ENCODE assay signal across 14 cellular contexts in the genomic region with DNA sequence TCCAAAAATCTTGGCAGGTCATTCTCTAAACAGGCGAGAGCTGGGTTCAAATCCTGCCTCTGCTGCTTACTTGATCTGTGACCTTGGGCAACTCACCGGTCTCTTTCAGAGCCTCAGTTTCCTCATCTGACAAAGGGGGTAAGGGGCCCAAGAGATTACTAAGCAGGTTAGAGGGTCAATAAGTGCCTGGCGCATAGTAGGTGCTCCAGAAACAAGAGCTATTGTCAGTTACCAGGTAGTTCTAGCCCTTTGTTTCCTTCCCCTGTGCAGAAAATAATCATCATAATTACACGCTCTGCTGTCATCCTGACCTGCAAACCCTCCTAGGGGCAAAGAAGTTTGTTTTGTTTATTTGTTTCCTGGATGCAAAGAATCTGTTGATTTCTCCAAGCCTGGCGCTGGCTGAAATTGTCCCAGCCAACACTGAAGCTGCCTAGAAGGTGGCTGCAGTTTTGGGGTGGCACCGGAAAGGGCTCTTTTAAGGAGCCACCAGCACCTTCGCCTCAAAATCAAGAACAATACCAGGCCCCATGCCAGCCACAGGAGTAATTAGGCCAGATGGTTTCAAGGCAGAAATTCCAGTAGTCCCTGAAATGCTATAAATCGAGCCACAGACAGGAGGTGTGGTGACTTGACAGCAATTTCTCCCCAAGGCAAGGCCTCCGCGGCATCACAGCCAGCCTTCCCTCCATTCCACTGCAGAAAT. TPM values are rescaled to one million over a fixed set of nuclear protein-coding genes. Genes with fewer than 3 reads are reported as not detected.
DNase-seq lines count a peak whose midpoint lies in the region; ATAC-seq, FAIRE-seq and TF ChIP-seq lines count a peak whose summit lies in the region.
"Had no signal": no experiment of that assay in that cellular context is flagged by ENCODE, and none has a peak within 500 bp of the region (broad histone marks: within the 10 kb centered on the region; RNA-seq: fewer than 3 reads in every experiment).

No MANE protein-coding gene starts in this region.

- CTCF ChIA-PET in GM12878 (lab: Yijun Ruan, JAX): interaction anchor here (1.3 to 19.6 kb wide), 2 partner anchors 23 to 100 kb away, joined by 5 to 300 read pairs; no protein-coding TSS in a partner anchor

- H3K9ac ChIP-seq in GM12878 (ENCODE audit: control insufficient read depth, insufficient read depth, low read length): no peak overlapping the region

- SMC1A ChIA-PET in GM12878 (lab: Charles Lee; ENCODE audit: uncharacterized antibody, unreplicated experiment): interaction anchor here (1.2 kb wide), 1 partner anchor 10 kb away, joined by 3 read pairs; no protein-coding TSS in a partner anchor

- H3K4me2 ChIP-seq in GM12878 (ENCODE audit: control insufficient read depth, insufficient read depth): no peak overlapping the region

- WGBS in GM12878 (ENCODE audit: insufficient coverage, insufficient replicate concordance, low lambda C conversion rate, missing lambda C conversion rate): 54% methylated on average over 10 of the region's 10 CpGs
- WGBS in right cardiac atrium: 57% methylated on average over 10 of the region's 10 CpGs
- 36% methylated on average over 10 of the region's 10 CpGs for WGBS in suprapubic skin

- H2AFZ ChIP-seq in GM12878 (ENCODE audit: control insufficient read depth, low read depth, low read length): no peak overlapping the region

- ATAC-seq in GM12878: no peak
- peak in 1 of 2 donors; percentile 20 for ATAC-seq in right cardiac atrium
- no peak for ATAC-seq in T-helper 17 cell
- no peak for ATAC-seq in HG03280 (IDR thresholded peaks at IDR 0.05; ENCODE audit: unreplicated experiment)
- ATAC-seq in GM18867 (IDR thresholded peaks at IDR 0.05; ENCODE audit: unreplicated experiment): no peak
- ATAC-seq: activated CD4-positive, alpha-beta T cell treated with anti-CD3 and anti-CD28 coated beads for 36 hours had no signal

- H3K4me1 Mint-ChIP-seq in T-helper 17 cell: peaks cover 22% of the 10 kb centered on the region

- H3K79me2 ChIP-seq in GM12878 (ENCODE audit: control insufficient read depth, insufficient read depth, low read length): no peaks in the 10 kb centered on the region

- H3K36me3 Mint-ChIP-seq in T-helper 17 cell (ENCODE audit: low read depth): no peaks in the 10 kb centered on the region

- intact Hi-C loops in GM12878 (cut with micrococcal nuclease; ENCODE audit: unreplicated experiment) (no loop called here), right cardiac atrium (cut with DNase I) (no loop called here)

- peaks cover 14% of the 10 kb centered on the region for H3K4me1 ChIP-seq in GM12878 (ENCODE audit: control insufficient read depth, insufficient read depth, low read length)
- peaks cover 9% of the 10 kb centered on the region for H3K4me1 ChIP-seq in right cardiac atrium (ENCODE audit: control insufficient read depth, insufficient read depth, low read length)
- peaks cover 44% of the 10 kb centered on the region for H3K4me1 ChIP-seq in suprapubic skin

- H3K27ac Mint-ChIP-seq in T-helper 17 cell: no peak overlapping the region
- H3K27ac Mint-ChIP-seq: activated CD4-positive, alpha-beta T cell treated with anti-CD3 and anti-CD28 coated beads for 36 hours; activated naive CD4-positive, alpha-beta T cell treated with anti-CD3 and anti-CD28 coated beads for 36 hours had no signal

- peaks cover 13% of the 10 kb centered on the region for H3K27me3 Mint-ChIP-seq in T-helper 17 cell
- H3K27me3 Mint-ChIP-seq: activated CD4-positive, alpha-beta T cell treated with anti-CD3 and anti-CD28 coated beads for 36 hours had no signal

- no peak for TF ChIP-seq POLR2A in GM12878 (IDR thresholded peaks at IDR 0.05; ENCODE audit: low read depth, low read length)
- no peak for TF ChIP-seq POLR2A in suprapubic skin (IDR thresholded peaks at IDR 0.05)

- DNase-seq in LoVo (ENCODE audit: low spot score) (peak; percentile 45), GM12878 (ENCODE audit: low read depth, low spot score) (no peak), right cardiac atrium (no peak), suprapubic skin (ENCODE audit: low spot score in 2 of 2) (peak in 1 of 2 donors; percentile 79), T-helper 17 cell (no peak), SHP77 treated with DMSO at 0.1 percent for 48 hours (lab: John Stamatoyannopoulos, UW) (no peak)
- DNase-seq: activated CD4-positive, alpha-beta T cell treated with anti-CD3 and anti-CD28 coated beads for 36 hours; activated naive CD4-positive, alpha-beta T cell treated with anti-CD3 and anti-CD28 coated beads for 36 hours; NCI-H187; RPMI8226 had no signal

- RAD21 ChIA-PET in GM12878 (lab: Charles Lee; ENCODE audit: unreplicated experiment): no interaction called here

- TF ChIP-seq EP300 in GM12878 (IDR thresholded peaks at IDR 0.05; ENCODE audit: borderline replicate concordance in 1 of 2, control insufficient read depth in 1 of 2, low read depth in 2 of 2, low read length in 2 of 2) (no peak), suprapubic skin (IDR thresholded peaks at IDR 0.05) (no peak)

- H3K27ac ChIP-seq in GM12878 (ENCODE audit: control insufficient read depth, insufficient read depth): no peak overlapping the region
- peak overlapping the region; percentile 71 for H3K27ac ChIP-seq in right cardiac atrium (ENCODE audit: low read length)
- H3K27ac ChIP-seq in suprapubic skin: peak overlapping the region; percentile 34

- H3K27me3 ChIP-seq in GM12878 (replicated peaks in 1 of 2; ENCODE audit: control insufficient read depth in 2 of 2, insufficient read depth in 2 of 2, low read length in 1 of 2) (peaks cover 0 to 3% of the 10 kb centered on the region in 2 experiments; a peak in 1 of 4 replicates), right cardiac atrium (ENCODE audit: control insufficient read depth, insufficient read depth) (no peaks in the 10 kb centered on the region), suprapubic skin (no peaks in the 10 kb centered on the region)

- no peak for TF ChIP-seq RAD21 in GM12878 (IDR thresholded peaks at IDR 0.05; ENCODE audit: insufficient read depth, low read depth, low read length)

- no peaks in the 10 kb centered on the region for H4K20me1 ChIP-seq in GM12878 (ENCODE audit: control insufficient read depth, insufficient read depth)

- no peak for FAIRE-seq in GM12878 (lab: Jason Lieb, UNC)
- FAIRE-seq: kidney had no signal

- in situ Hi-C loops in GM12878 (cut with MboI): no loop called here

- H3K4me3 Mint-ChIP-seq in T-helper 17 cell: no peak overlapping the region
- H3K4me3 Mint-ChIP-seq: activated CD4-positive, alpha-beta T cell treated with anti-CD3 and anti-CD28 coated beads for 36 hours; activated naive CD4-positive, alpha-beta T cell treated with anti-CD3 and anti-CD28 coated beads for 36 hours had no signal

- BruUV-seq in GM12878 (replicated peaks; lab: Mats Ljungman, UMichigan): no TSS peak

- no peak overlapping the region for H3K4me3 ChIP-seq in GM12878
- no peak overlapping the region for H3K4me3 ChIP-seq in right cardiac atrium (ENCODE audit: low read length)
- H3K4me3 ChIP-seq in suprapubic skin: no peak overlapping the region
- H3K4me3 ChIP-seq: skin epidermis had no signal

- POLR2A ChIA-PET in GM12878 (lab: Charles Lee): no interaction called here

- no peaks in the 10 kb centered on the region for H3K36me3 ChIP-seq in GM12878 (ENCODE audit: control insufficient read depth in 2 of 2, insufficient read depth in 2 of 2, low read length in 1 of 2)
- H3K36me3 ChIP-seq in suprapubic skin: no peaks in the 10 kb centered on the region

- TF ChIP-seq CTCF in GM12878 (IDR thresholded peaks at IDR 0.05 in 2 of 3, conservative IDR thresholded peaks at IDR 0.05 in 1 of 3; ENCODE audit: control insufficient read depth in 2 of 3, extremely low read depth in 1 of 3, insufficient read depth in 1 of 3, low read depth in 3 of 3, low read length in 3 of 3): no peak
- TF ChIP-seq CTCF in suprapubic skin (IDR thresholded peaks at IDR 0.05): no peak

- H3K9me3 ChIP-seq in GM12878 (replicated peaks; ENCODE audit: control insufficient read depth, insufficient read depth, low read length) (no peaks in the 10 kb centered on the region), right cardiac atrium (ENCODE audit: control insufficient read depth, low read length) (no peaks in the 10 kb centered on the region), suprapubic skin (no peaks in the 10 kb centered on the region), T-helper 17 cell (ENCODE audit: control insufficient read depth, low read length, poor library complexity, severe bottlenecking) (no peaks in the 10 kb centered on the region)

RNA-seq across cellular contexts. Expression of gene KIAA0232, which starts 10.2 kb away (rescaled TPM):
- 48.3 and 49.2 TPM in 2 replicates for total RNA-seq in GM12878 (2013; cell fraction: nucleolus; rRNA removed)
- total RNA-seq in GM12878 (2014; rRNA removed) (8.0 and 9.4 TPM in 2 replicates), GM12878 (2014; rRNA removed; fragmentation: Illumina TruSeq; extraction: Trizol) (11.6 and 11.8 TPM in 2 replicates), GM12878 (2021) (12.1 and 12.2 TPM in 2 replicates), right cardiac atrium (10 to 100 TPM; 64.2 to 67.0 (median 66.6) TPM), suprapubic skin (10 to 100 TPM; 27.6 to 34.1 (median 32.7) TPM), T-helper 17 cell (10 to 100 TPM; 16.1 to 16.7 TPM)
- polyA plus RNA-seq in GM12878 (2011; ENCODE audit: low read depth): 4.3 TPM
- polyA plus RNA-seq in GM12878 (2011; rRNA removed) (15.0 and 19.2 TPM in 2 replicates), GM12878 (2014; fragmentation: Illumina TruSeq; extraction: Trizol) (11.4 and 13.5 TPM in 2 replicates), GM12878 (2014; fragmentation: Nextera tagmentation; extraction: Ambion mirVana) (1 to 10 TPM; 2.8 to 3.1 TPM), GM12878 (2014; rRNA removed) (7.4 and 9.2 TPM in 2 replicates), GM12878 (2016; fragmentation: Nextera tagmentation; extraction: Ambion mirVana) (10 to 100 TPM; 10.1 to 15.1 TPM), right cardiac atrium (21.8 TPM)
- 7.1 and 7.7 TPM in 2 replicates for polyA plus RNA-seq in GM12878 (2011; cell fraction: cytosol; rRNA removed)
- 10.4 and 11.2 TPM in 2 replicates for polyA plus RNA-seq in GM12878 (2011; cell fraction: nucleus; rRNA removed)
- 6.3 TPM in 2 replicates for polyA plus RNA-seq in GM12878 (2012)
- 18.2 and 34.8 TPM in 2 replicates for polyA minus RNA-seq in GM12878 (2011; rRNA and poly(A)+ RNA removed)
- 6.9 and 7.4 TPM in 2 replicates for polyA minus RNA-seq in GM12878 (2011; cell fraction: cytosol; rRNA and poly(A)+ RNA removed)
- polyA minus RNA-seq in GM12878 (2011; cell fraction: nucleus; rRNA and poly(A)+ RNA removed): 10.3 and 14.9 TPM in 2 replicates

RNA-seq across cellular contexts. Expression of gene BLOC1S4, which starts 56.4 kb away (rescaled TPM):
- 5.3 and 5.7 TPM in 2 replicates for total RNA-seq in GM12878 (2013; cell fraction: nucleolus; rRNA removed)
- 19.9 and 23.8 TPM in 2 replicates for total RNA-seq in GM12878 (2014; rRNA removed)
- total RNA-seq in GM12878 (2014; rRNA removed; fragmentation: Illumina TruSeq; extraction: Trizol): 5.8 and 6.9 TPM in 2 replicates
- 18.0 and 20.4 TPM in 2 replicates for total RNA-seq in GM12878 (2021)
- polyA plus RNA-seq in GM12878 (2011; ENCODE audit: low read depth): 5.2 TPM
- 9.8 and 11.5 TPM in 2 replicates for polyA plus RNA-seq in GM12878 (2011; rRNA removed)
- polyA plus RNA-seq in GM12878 (2011; cell fraction: cytosol; rRNA removed): 11.7 and 17.3 TPM in 2 replicates
- polyA plus RNA-seq in GM12878 (2011; cell fraction: nucleus; rRNA removed): 12.7 and 15.0 TPM in 2 replicates
- polyA plus RNA-seq in GM12878 (2012): 11.9 and 12.5 TPM in 2 replicates
- polyA plus RNA-seq in GM12878 (2014; fragmentation: Illumina TruSeq; extraction: Trizol): 4.2 and 7.5 TPM in 2 replicates
- 1 to 10 TPM; 2.7 to 6.3 TPM for polyA plus RNA-seq in GM12878 (2014; fragmentation: Nextera tagmentation; extraction: Ambion mirVana)
- 20.8 and 21.2 TPM in 2 replicates for polyA plus RNA-seq in GM12878 (2014; rRNA removed)
- 10 to 100 TPM in 1 of 2 experiments, 1 to 10 TPM in 1; 3.0 to 21.1 TPM for polyA plus RNA-seq in GM12878 (2016; fragmentation: Nextera tagmentation; extraction: Ambion mirVana)
- 4.9 and 8.0 TPM in 2 replicates for polyA minus RNA-seq in GM12878 (2011; rRNA and poly(A)+ RNA removed)
- polyA minus RNA-seq in GM12878 (2011; cell fraction: cytosol; rRNA and poly(A)+ RNA removed): 4.1 and 5.5 TPM in 2 replicates
- polyA minus RNA-seq in GM12878 (2011; cell fraction: nucleus; rRNA and poly(A)+ RNA removed): 6.3 and 14.2 TPM in 2 replicates
- 1 to 10 TPM; 7.5 to 9.1 (median 8.4) TPM for total RNA-seq in right cardiac atrium
- polyA plus RNA-seq in right cardiac atrium: 7.0 TPM
- total RNA-seq in suprapubic skin: 10 to 100 TPM in 3 of 4 donors, 1 to 10 TPM in 1; 5.1 to 20.2 (median 14.8) TPM
- 10 to 100 TPM; 19.2 to 20.8 TPM for total RNA-seq in T-helper 17 cell
